Comparison of ENCODE assay signal across 8 cellular contexts in genomic region chr12:122081697-122082221, GRCh38. TPM values are rescaled to one million over a fixed set of nuclear protein-coding genes. Genes with fewer than 3 reads are reported as not detected.
DNase-seq lines count a peak whose midpoint lies in the region; ATAC-seq and TF ChIP-seq lines count a peak whose summit lies in the region.

No MANE protein-coding gene starts in this region.

- peak overlapping the region; percentile 23 for H3K9ac ChIP-seq in mesendoderm (ENCODE audit: low read length)

- peaks cover 32% of the 10 kb centered on the region for H3K79me1 ChIP-seq in mesendoderm (ENCODE audit: low read length)

- no peak overlapping the region for H3K27ac ChIP-seq in mesendoderm (ENCODE audit: low read depth, low read length)

- H3K4me2 ChIP-seq in mesendoderm (ENCODE audit: low read length) = peak overlapping the region; percentile 10

- no peak overlapping the region for H4K5ac ChIP-seq in mesendoderm (ENCODE audit: low read length)

- no peak overlapping the region for H2BK120ac ChIP-seq in mesendoderm (ENCODE audit: low read depth, low read length)

- WGBS in mesendoderm (ENCODE audit: extremely low coverage, insufficient coverage, low lambda C conversion rate) = no CpG with 5 or more reads among the region's 7 CpGs

- no peak overlapping the region for H3K23ac ChIP-seq in mesendoderm (ENCODE audit: low read length)

- peaks cover 5% of the 10 kb centered on the region for H3K36me3 ChIP-seq in mesendoderm (ENCODE audit: control insufficient read depth, insufficient read depth, low read length)

- ATAC-seq in HG02571 (IDR thresholded peaks at IDR 0.05; ENCODE audit: unreplicated experiment) (no peak), HG03039 (IDR thresholded peaks at IDR 0.05; ENCODE audit: unreplicated experiment) (no peak)
- ATAC-seq in activated CD4-positive, CD25-positive, alpha-beta regulatory T cell treated with anti-CD3 and anti-CD28 coated beads, Interleukin-2, amount 50 U/mL, for 24 hours = no peak

- H3K79me2 ChIP-seq in mesendoderm (ENCODE audit: control insufficient read depth, insufficient read depth, low read length) = peaks cover 45% of the 10 kb centered on the region

- no peak overlapping the region for H3K4ac ChIP-seq in mesendoderm (ENCODE audit: low read depth, low read length)

- peaks cover 9% of the 10 kb centered on the region for H3K4me1 ChIP-seq in mesendoderm (ENCODE audit: control insufficient read depth, low read depth, low read length)

- H4K8ac ChIP-seq in mesendoderm (ENCODE audit: low read depth, low read length) = no peak overlapping the region

- no peaks in the 10 kb centered on the region for H3K27me3 ChIP-seq in mesendoderm (ENCODE audit: insufficient read depth, low read length, poor library complexity)

- H2BK15ac ChIP-seq in mesendoderm (replicated peaks; ENCODE audit: low read depth) = no peak overlapping the region

- no peak overlapping the region for H2AK5ac ChIP-seq in mesendoderm (ENCODE audit: low read length)

- H3K56ac ChIP-seq in mesendoderm (ENCODE audit: low read length) = peak overlapping the region; percentile 62

- TF ChIP-seq CTCF in GM12865 (IDR thresholded peaks at IDR 0.05; ENCODE audit: insufficient read depth, low read depth, low read length, missing control alignments) (no peak), choroid plexus epithelial cell (conservative IDR thresholded peaks at IDR 0.05; ENCODE audit: low read depth, low read length) (no peak)

- no peak overlapping the region for H3K18ac ChIP-seq in mesendoderm (ENCODE audit: low read length)

- H3K4me3 ChIP-seq in GM12865 (ENCODE audit: low read depth, low read length) (no peak overlapping the region), choroid plexus epithelial cell (ENCODE audit: low read depth, low read length) (peak overlapping the region; percentile 88), mesendoderm (ENCODE audit: low read length) (no peak overlapping the region)

- DNase-seq in GM12865 (ENCODE audit: low read depth) = peak; percentile 82
- DNase-seq in H4 (ENCODE audit: low spot score) = peak; percentile 56
- peak; percentile 79 for DNase-seq in choroid plexus epithelial cell (ENCODE audit: low read depth)
- DNase-seq in mesendoderm = no peak

- H2BK5ac ChIP-seq in mesendoderm (ENCODE audit: low read length) = peak overlapping the region; percentile 2

TF ChIP-seq in PFSK-1, 5 proteins besides CTCF, POLR2A, EP300 and RAD21:
- TF ChIP-seq TAF1 (IDR thresholded peaks at IDR 0.05; ENCODE audit: borderline replicate concordance, insufficient read depth, low read length) = no peak
- peak; percentile 77 for TF ChIP-seq FOXP2 (optimal IDR thresholded peaks at IDR 0.05; ENCODE audit: borderline replicate concordance, extremely low read depth, extremely low read length, insufficient read depth)
- peak; percentile 92 for TF ChIP-seq SIN3A (IDR thresholded peaks at IDR 0.05; ENCODE audit: borderline replicate concordance, insufficient read depth, low read length)
- TF ChIP-seq POLR2AphosphoS5 (IDR thresholded peaks at IDR 0.05; ENCODE audit: low read depth, low read length) = no peak
- TF ChIP-seq REST (IDR thresholded peaks at IDR 0.05; ENCODE audit: insufficient read depth in 1 of 2, low read depth in 2 of 2, low read length in 2 of 2) = no peak
TF ChIP-seq in PFSK-1: peak in this region for 2.

RNA-seq across cellular contexts. Expression of gene MLXIP, which starts 3.2 kb away (rescaled TPM):
- total RNA-seq in H4 (2014; rRNA removed; shearing (Covaris generic)) = 4.3 and 5.0 TPM in 2 replicates
- polyA plus RNA-seq in PFSK-1 (2012; ENCODE audit: insufficient read length, low read depth) = 15.6 TPM
- polyA plus RNA-seq in mesendoderm (2013, experiment 1 of 2) = 48.2 TPM
- 49.6 TPM for polyA plus RNA-seq in mesendoderm (2013, experiment 2 of 2)
